Comparison of ENCODE assay signal across 26 cellular contexts in genomic region chr10:105742184-105742583, GRCh38.
DNase-seq lines count a peak whose midpoint lies in the region; ATAC-seq, FAIRE-seq and TF ChIP-seq lines count a peak whose summit lies in the region.
"Had no signal": no experiment of that assay in that cellular context is flagged by ENCODE, and none has a peak within 500 bp of the region (broad histone marks: within the 10 kb centered on the region; RNA-seq: fewer than 3 reads in every experiment).

No MANE protein-coding gene starts in this region.

- H3K9me3 Mint-ChIP-seq in MCF 10A (ENCODE audit: unreplicated experiment), result no peaks in the 10 kb centered on the region
- H3K9me3 Mint-ChIP-seq: activated naive CD4-positive, alpha-beta T cell treated with anti-CD3 and anti-CD28 coated beads, Interleukin-2, amount 10 ng/mL, durations not matched to agents 7 days and 5 days had no signal

- H3K9me3 ChIP-seq in mammary epithelial cell (replicated peaks; ENCODE audit: insufficient read depth, low read length), result no peaks in the 10 kb centered on the region
- H3K9me3 ChIP-seq in adrenal gland (replicated peaks in 1 of 3), result no peaks in the 10 kb centered on the region
- H3K9me3 ChIP-seq in right cardiac atrium (ENCODE audit: control insufficient read depth, low read length), result no peaks in the 10 kb centered on the region
- H3K9me3 ChIP-seq: ascending aorta, psoas muscle had no signal

- peak; percentile 70 for DNase-seq in MCF 10A (ENCODE audit: unreplicated experiment)
- no peak for DNase-seq in mammary epithelial cell
- DNase-seq in adrenal gland, result peak in 4 of 7 donors; percentile 9 to 19 (median 14)
- peak in 1 of 3 donors; percentile 10 for DNase-seq in right cardiac atrium
- peak; percentile 50 for DNase-seq in urothelium cell line (ENCODE audit: low spot score)
- no peak for DNase-seq in central memory CD4-positive, alpha-beta T cell
- DNase-seq: activated CD8-positive, alpha-beta T cell treated with anti-CD3 and anti-CD28 coated beads, Interleukin-2, amount 10 ng/mL, durations not matched to agents 7 days and 5 days; activated naive CD4-positive, alpha-beta T cell treated with anti-CD3 and anti-CD28 coated beads, Interleukin-2, amount 10 ng/mL, durations not matched to agents 7 days and 5 days; activated T-cell treated with anti-CD3 and anti-CD28 coated beads, Interleukin-2, amount 50 U/mL, for 48 hours; C1 segment of cervical spinal cord; DMS 273 treated with DMSO at 0.1 percent for 48 hours; HCEC 1CT; islet precursor cell; NCI-H1694 treated with DMSO at 0.1 percent for 48 hours; NCI-H345; psoas muscle; stimulated activated CD4-positive, alpha-beta T cell treated with anti-CD3 and anti-CD28 coated beads, Interleukin-12 subunit alpha, Interleukin-12 subunit beta, amount 100 ng/mL, for 4 hours; stimulated activated CD8-positive, alpha-beta memory T cell treated with anti-CD3 and anti-CD28 coated beads, Interleukin-4, amount 100 ng/mL, for 48 hours had no signal

- TF ChIP-seq POLR2A in adrenal gland (IDR thresholded peaks at IDR 0.05) (no peak), GM18505 (IDR thresholded peaks at IDR 0.05; ENCODE audit: borderline replicate concordance, extremely low read depth, insufficient read depth, insufficient read length) (no peak)

- H3K9ac ChIP-seq in mammary epithelial cell (ENCODE audit: insufficient read depth, low read length), result no peak overlapping the region

- H3K36me3 ChIP-seq in mammary epithelial cell (ENCODE audit: insufficient read depth, low read length) (no peaks in the 10 kb centered on the region), adrenal gland (replicated peaks in 1 of 2) (no peaks in the 10 kb centered on the region)
- H3K36me3 ChIP-seq: ascending aorta had no signal

- H3K4me3 ChIP-seq in mammary epithelial cell (replicated peaks in 1 of 3; ENCODE audit: insufficient read depth in 1 of 3, low read depth in 2 of 3, low read length in 3 of 3) (no peak overlapping the region), adrenal gland (no peak overlapping the region), right cardiac atrium (ENCODE audit: low read length) (no peak overlapping the region)
- H3K4me3 ChIP-seq: ascending aorta, psoas muscle had no signal

- H3K27me3 Mint-ChIP-seq in MCF 10A (ENCODE audit: insufficient read depth, unreplicated experiment), result no peaks in the 10 kb centered on the region
- H3K27me3 Mint-ChIP-seq: activated naive CD4-positive, alpha-beta T cell treated with anti-CD3 and anti-CD28 coated beads, Interleukin-2, amount 10 ng/mL, durations not matched to agents 7 days and 5 days had no signal

- CTCF ChIA-PET in MCF 10A (lab: Yijun Ruan, JAX) (interaction anchor here (0.6 kb wide), 2 partner anchors 38 to 970 kb away, joined by 3 to 6 read pairs; no protein-coding TSS in a partner anchor), mammary epithelial cell (lab: Charles Lee; ENCODE audit: low non-redundant PET) (no interaction called here)

- no peaks in the 10 kb centered on the region for H4K20me1 ChIP-seq in mammary epithelial cell (ENCODE audit: insufficient read depth, low read length)

- H3K27ac ChIP-seq in mammary epithelial cell (ENCODE audit: insufficient read depth, low read depth, low read length), result no peak overlapping the region
- H3K27ac ChIP-seq in adrenal gland, result no peak overlapping the region
- no peak overlapping the region for H3K27ac ChIP-seq in right cardiac atrium (ENCODE audit: low read length)
- H3K27ac ChIP-seq: ascending aorta, psoas muscle had no signal

- H3K27ac Mint-ChIP-seq in MCF 10A (ENCODE audit: low read depth, unreplicated experiment), result no peak overlapping the region
- H3K27ac Mint-ChIP-seq: activated CD8-positive, alpha-beta T cell treated with anti-CD3 and anti-CD28 coated beads, Interleukin-2, amount 10 ng/mL, durations not matched to agents 7 days and 5 days; activated naive CD4-positive, alpha-beta T cell treated with anti-CD3 and anti-CD28 coated beads, Interleukin-2, amount 10 ng/mL, durations not matched to agents 7 days and 5 days; nephron had no signal

- dilution Hi-C loops in mammary epithelial cell (cut with HindIII; ENCODE audit: low sequenced_read_pairs), result no loop called here

- H3K4me2 ChIP-seq in mammary epithelial cell (ENCODE audit: insufficient read depth, low read depth, low read length), result no peak overlapping the region

- POLR2A ChIA-PET in MCF 10A (lab: Yijun Ruan, JAX), result no interaction called here

- in situ Hi-C loops in mammary epithelial cell (cut with MboI; ENCODE audit: low sequenced_read_pairs in 2 of 2), result no loop called here

- H3K27me3 ChIP-seq in mammary epithelial cell (ENCODE audit: insufficient read depth, low read length) (peaks cover 2% of the 10 kb centered on the region), adrenal gland (no peaks in the 10 kb centered on the region), right cardiac atrium (ENCODE audit: control insufficient read depth, insufficient read depth) (no peaks in the 10 kb centered on the region)
- H3K27me3 ChIP-seq: ascending aorta had no signal

- H3K36me3 Mint-ChIP-seq in MCF 10A (ENCODE audit: insufficient read depth, unreplicated experiment), result no peaks in the 10 kb centered on the region
- H3K36me3 Mint-ChIP-seq: activated naive CD4-positive, alpha-beta T cell treated with anti-CD3 and anti-CD28 coated beads, Interleukin-2, amount 10 ng/mL, durations not matched to agents 7 days and 5 days had no signal

- H3K4me1 Mint-ChIP-seq in MCF 10A (ENCODE audit: insufficient read depth, unreplicated experiment), result peaks cover 6% of the 10 kb centered on the region
- H3K4me1 Mint-ChIP-seq: activated naive CD4-positive, alpha-beta T cell treated with anti-CD3 and anti-CD28 coated beads, Interleukin-2, amount 10 ng/mL, durations not matched to agents 7 days and 5 days had no signal

- no peak for FAIRE-seq in urothelium cell line (lab: Jason Lieb, UNC)
- FAIRE-seq: A204.1, colon, endometrium, GM12891 had no signal

- BruUV-seq in MCF 10A (replicated peaks; lab: Mats Ljungman, UMichigan) (no TSS peak), mammary epithelial cell (replicated peaks; lab: Mats Ljungman, UMichigan) (no TSS peak)

- H3K4me3 Mint-ChIP-seq in MCF 10A (ENCODE audit: unreplicated experiment), result no peak overlapping the region
- H3K4me3 Mint-ChIP-seq: activated CD8-positive, alpha-beta T cell treated with anti-CD3 and anti-CD28 coated beads, Interleukin-2, amount 10 ng/mL, durations not matched to agents 7 days and 5 days; activated naive CD4-positive, alpha-beta T cell treated with anti-CD3 and anti-CD28 coated beads, Interleukin-2, amount 10 ng/mL, durations not matched to agents 7 days and 5 days; nephron had no signal

- TF ChIP-seq CTCF in MCF 10A (IDR thresholded peaks at IDR 0.05; ENCODE audit: unreplicated experiment) (no peak), mammary epithelial cell (conservative IDR thresholded peaks at IDR 0.05 in 1 of 2, IDR thresholded peaks at IDR 0.05 in 1 of 2; ENCODE audit: extremely low read depth in 1 of 2, insufficient read depth in 1 of 2, low read depth in 1 of 2, low read length in 2 of 2) (no peak), adrenal gland (IDR thresholded peaks at IDR 0.05) (no peak)

- ATAC-seq in right cardiac atrium (peak; percentile 44 to 69), GM18505 (IDR thresholded peaks at IDR 0.05; ENCODE audit: unreplicated experiment) (no peak), HG02610 (IDR thresholded peaks at IDR 0.05; ENCODE audit: unreplicated experiment) (no peak)
- ATAC-seq: activated CD8-positive, alpha-beta T cell treated with anti-CD3 and anti-CD28 coated beads, Interleukin-2, amount 10 ng/mL, durations not matched to agents 7 days and 5 days had no signal

- no peaks in the 10 kb centered on the region for H3K79me2 ChIP-seq in mammary epithelial cell (ENCODE audit: insufficient read depth, low read length)

- 0% methylated on average over 1 of the region's 1 CpG for whole genome bisulfite sequencing in mammary epithelial cell (ENCODE audit: low coverage, missing lambda C conversion rate)
- WGBS in adrenal gland, 4 donors, result 49 to 64% (median 51%) methylated on average over 1 of the region's 1 CpG
- 56% methylated on average over 1 of the region's 1 CpG for WGBS in right cardiac atrium

- intact Hi-C loops in MCF 10A (cut with micrococcal nuclease) (no loop called here), mammary epithelial cell (cut with micrococcal nuclease) (no loop called here), adrenal gland (cut with DNase I) (no loop called here), right cardiac atrium (cut with DNase I) (no loop called here)

- H3K4me1 ChIP-seq in mammary epithelial cell (ENCODE audit: insufficient read depth, low read length) (no peaks in the 10 kb centered on the region), adrenal gland (replicated peaks in 1 of 2) (no peaks in the 10 kb centered on the region), right cardiac atrium (ENCODE audit: control insufficient read depth, insufficient read depth, low read length) (peaks cover 1% of the 10 kb centered on the region)
- H3K4me1 ChIP-seq: ascending aorta, psoas muscle had no signal

- no peak overlapping the region for H2AFZ ChIP-seq in mammary epithelial cell (ENCODE audit: low read depth, low read length)

Comparison
In these comparisons a context has a peak if more than half of its experiments do, and no peak if none do; other contexts are left out.
1. DNase-seq: peak in MCF 10A (single experiment), adrenal gland (4 of 7) and urothelium cell line (single experiment); none in mammary epithelial cell (single experiment) and central memory CD4-positive, alpha-beta T cell (single experiment).
2. ATAC-seq: peak in right cardiac atrium (2 of 2); none in GM18505 (single experiment) and HG02610 (single experiment).